Comparison of ENCODE assay signal across 21 cellular contexts in the genomic region with DNA sequence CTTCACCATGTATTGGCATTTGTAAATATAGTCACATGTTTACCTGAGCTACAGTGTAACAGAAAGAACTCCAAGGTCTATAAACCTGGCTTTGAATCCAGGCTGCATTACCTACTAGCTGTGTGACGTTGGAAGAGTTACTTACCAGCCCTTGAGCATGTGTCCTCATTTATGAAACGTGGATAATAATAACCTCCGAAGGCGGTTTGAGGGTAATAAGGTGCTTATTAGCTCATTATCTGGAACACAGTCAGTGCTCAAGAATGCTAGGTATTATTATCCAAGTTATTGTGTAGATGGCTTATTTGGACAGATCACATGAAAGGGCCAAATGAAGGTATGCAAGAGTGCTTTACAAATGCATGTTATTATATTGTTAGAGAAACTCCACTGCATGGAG.
DNase-seq lines count a peak whose midpoint lies in the region; ATAC-seq and TF ChIP-seq lines count a peak whose summit lies in the region.
"Had no signal": no experiment of that assay in that cellular context is flagged by ENCODE, and none has a peak within 500 bp of the region (broad histone marks: within the 10 kb centered on the region; RNA-seq: fewer than 3 reads in every experiment).

No MANE protein-coding gene starts in this region.

- TF ChIP-seq EP300 in Ishikawa (IDR thresholded peaks at IDR 0.05; ENCODE audit: borderline replicate concordance) = no peak

- no peak for TF ChIP-seq RAD21 in Ishikawa (IDR thresholded peaks at IDR 0.05; ENCODE audit: low read depth)

- no peak for ATAC-seq in HG02678 (IDR thresholded peaks at IDR 0.05; ENCODE audit: unreplicated experiment)
- ATAC-seq: GM12878 had no signal

- TF ChIP-seq CTCF in retinal pigment epithelial cell (conservative IDR thresholded peaks at IDR 0.05; ENCODE audit: low read depth, low read length) = no peak

- no peak overlapping the region for H3K4me3 ChIP-seq in retinal pigment epithelial cell (ENCODE audit: low read length)
- H3K4me3 ChIP-seq: A549, BLaER1, GM12878 had no signal

- DNase-seq in NCI-H2227 treated with DMSO at 0.1 percent for 48 hours (lab: John Stamatoyannopoulos, UW) = peak; percentile 5
- DNase-seq in retinal pigment epithelial cell (ENCODE audit: low read depth) = peak; percentile 91
- DNase-seq in NCI-H748 (lab: John Stamatoyannopoulos, UW; ENCODE audit: unreplicated experiment) = no peak
- DNase-seq: AML-193; C1 segment of cervical spinal cord; CD4-positive, alpha-beta memory T cell; CD4-positive, CD25-positive, alpha-beta regulatory T cell; CD8-positive, alpha-beta memory T cell; COR-L47; DMS 273 treated with DMSO at 0.1 percent for 48 hours; DMS153; DMS53; DMS79; DND-41; EL; GDM1 had no signal

TF ChIP-seq in Ishikawa, 13 proteins besides CTCF, POLR2A, EP300 and RAD21:
- TF ChIP-seq ZBTB7A (IDR thresholded peaks at IDR 0.05; ENCODE audit: low read depth) (no peak), TEAD4 (IDR thresholded peaks at IDR 0.05) (peak; percentile 37; the same call in 1 of the 2 replicates)
TF ChIP-seq in Ishikawa: peak in this region for 1.
